ENCODE assay signal across 33 cellular contexts in genomic region chr15:76480267-76480666, GRCh38.
"Had no signal": no experiment of that assay in that cellular context is flagged by ENCODE, and none has a peak within 500 bp of the region (broad histone marks: within the 10 kb centered on the region; RNA-seq: fewer than 3 reads in every experiment).

No MANE protein-coding gene starts in this region.

- H3K4me3 ChIP-seq: MG63 had no signal

- DNase-seq: Karpas-422, Kasumi-1, MG63, MM.1S, MV-4-11, NCI-H1048, NCI-H1092, NCI-H1092 treated with DMSO at 0.1 percent for 48 hours, NCI-H1105, NCI-H1105 treated with DMSO at 0.1 percent for 48 hours, NCI-H1417, NCI-H1417 treated with DMSO at 0.1 percent for 48 hours, NCI-H1436, NCI-H1436 treated with DMSO at 0.1 percent for 48 hours, NCI-H146, NCI-H1694, NCI-H1694 treated with DMSO at 0.1 percent for 48 hours, NCI-H187, NCI-H187 treated with DMSO at 0.1 percent for 48 hours, NCI-H2029, NCI-H2029 treated with DMSO at 0.1 percent for 48 hours, NCI-H2081, NCI-H2081 treated with DMSO at 0.1 percent for 48 hours, NCI-H2107, NCI-H2171, NCI-H2171 treated with DMSO at 0.1 percent for 48 hours, NCI-H2227 treated with DMSO at 0.1 percent for 48 hours, NCI-H226, NCI-H345, NCI-H446, NCI-H446 treated with DMSO at 0.1 percent for 48 hours, NCI-H510A, NCI-H510A treated with DMSO at 0.1 percent for 48 hours had no signal

- H3K27me3 ChIP-seq: MG63 had no signal

- H3K9me3 ChIP-seq: MG63 had no signal

- H3K36me3 ChIP-seq: MG63 had no signal
